ENCODE assay signal across 23 cellular contexts in genomic region chr17:28154242-28154641, GRCh38.
"Had no signal": no experiment of that assay in that cellular context is flagged by ENCODE, and none has a peak within 500 bp of the region (broad histone marks: within the 10 kb centered on the region; RNA-seq: fewer than 3 reads in every experiment).

No MANE protein-coding gene starts in this region.

- H3K4me1 ChIP-seq: esophagus squamous epithelium, gastrocnemius medialis, heart right ventricle had no signal

- H3K4me1 Mint-ChIP-seq: activated CD4-positive, alpha-beta memory T cell treated with anti-CD3 and anti-CD28 coated beads, Interleukin-2, amount 10 ng/mL, durations not matched to agents 7 days and 5 days; activated CD4-positive, alpha-beta T cell treated with anti-CD3 and anti-CD28 coated beads, Interleukin-2, amount 10 ng/mL, durations not matched to agents 24 days and 14 days; activated naive CD4-positive, alpha-beta T cell treated with anti-CD3 and anti-CD28 coated beads, Interleukin-2, amount 10 ng/mL, durations not matched to agents 7 days and 5 days; endodermal cell; naive thymus-derived CD4-positive, alpha-beta T cell had no signal

- FAIRE-seq: bronchial epithelial cell, urothelium cell line had no signal

- H3K4me2 ChIP-seq: neural progenitor cell had no signal

- H3K27me3 ChIP-seq: esophagus squamous epithelium, gastrocnemius medialis, heart right ventricle, neural progenitor cell had no signal

- H3K27ac Mint-ChIP-seq: activated CD4-positive, alpha-beta memory T cell treated with anti-CD3 and anti-CD28 coated beads, Interleukin-2, amount 10 ng/mL, durations not matched to agents 7 days and 5 days; activated CD4-positive, alpha-beta T cell treated with anti-CD3 and anti-CD28 coated beads, Interleukin-2, amount 10 ng/mL, durations not matched to agents 24 days and 14 days; activated naive CD4-positive, alpha-beta T cell treated with anti-CD3 and anti-CD28 coated beads, Interleukin-2, amount 10 ng/mL, durations not matched to agents 7 days and 5 days; activated T-cell treated with anti-CD3 and anti-CD28 coated beads, Interleukin-2, amount 50 U/mL, for 72 hours; endodermal cell; naive thymus-derived CD4-positive, alpha-beta T cell; neural progenitor cell had no signal

- DNase-seq: activated CD4-positive, alpha-beta memory T cell treated with anti-CD3 and anti-CD28 coated beads, Interleukin-2, amount 10 ng/mL, durations not matched to agents 7 days and 5 days; activated CD4-positive, alpha-beta T cell treated with anti-CD3 and anti-CD28 coated beads, Interleukin-2, amount 10 ng/mL, durations not matched to agents 24 days and 14 days; activated effector memory CD4-positive, alpha-beta T cell treated with Interleukin-2 at 50 U/mL for 16 hours; activated naive CD4-positive, alpha-beta T cell treated with anti-CD3 and anti-CD28 coated beads, Interleukin-2, amount 10 ng/mL, durations not matched to agents 7 days and 5 days; activated T-cell treated with anti-CD3 and anti-CD28 coated beads, Interleukin-2, amount 50 U/mL, for 72 hours; amygdala; cortex of kidney; endodermal cell; esophagus squamous epithelium; gastrocnemius medialis; heart right ventricle; islet precursor cell; naive thymus-derived CD4-positive, alpha-beta T cell; right cardiac atrium; stimulated activated CD4-positive, alpha-beta T cell treated with anti-CD3 and anti-CD28 coated beads, Interleukin-4, amount 100 ng/mL, for 4 hours; stimulated activated naive CD8-positive, alpha-beta T cell treated with anti-CD3 and anti-CD28 coated beads, Interleukin-15, Interleukin-2, amounts not matched to agents 100 U/mL and 50 U/mL, for 24 hours had no signal

- H2AFZ ChIP-seq: neural progenitor cell had no signal

- H3K4me3 Mint-ChIP-seq: activated CD4-positive, alpha-beta memory T cell treated with anti-CD3 and anti-CD28 coated beads, Interleukin-2, amount 10 ng/mL, durations not matched to agents 7 days and 5 days; activated CD4-positive, alpha-beta T cell treated with anti-CD3 and anti-CD28 coated beads, Interleukin-2, amount 10 ng/mL, durations not matched to agents 24 days and 14 days; activated naive CD4-positive, alpha-beta T cell treated with anti-CD3 and anti-CD28 coated beads, Interleukin-2, amount 10 ng/mL, durations not matched to agents 7 days and 5 days; activated T-cell treated with anti-CD3 and anti-CD28 coated beads, Interleukin-2, amount 50 U/mL, for 72 hours; endodermal cell; naive thymus-derived CD4-positive, alpha-beta T cell; neural progenitor cell had no signal

- H3K4me3 ChIP-seq: esophagus squamous epithelium, gastrocnemius medialis, heart right ventricle, lung, neural progenitor cell had no signal

- H3K27ac ChIP-seq: esophagus squamous epithelium, gastrocnemius medialis, heart right ventricle, neural progenitor cell, VCaP had no signal

- H3K27me3 Mint-ChIP-seq: activated CD4-positive, alpha-beta memory T cell treated with anti-CD3 and anti-CD28 coated beads, Interleukin-2, amount 10 ng/mL, durations not matched to agents 7 days and 5 days; activated CD4-positive, alpha-beta T cell treated with anti-CD3 and anti-CD28 coated beads, Interleukin-2, amount 10 ng/mL, durations not matched to agents 24 days and 14 days; activated naive CD4-positive, alpha-beta T cell treated with anti-CD3 and anti-CD28 coated beads, Interleukin-2, amount 10 ng/mL, durations not matched to agents 7 days and 5 days; naive thymus-derived CD4-positive, alpha-beta T cell had no signal

- H3K36me3 Mint-ChIP-seq: neural progenitor cell had no signal

- H3K9me3 ChIP-seq: esophagus squamous epithelium, gastrocnemius medialis, heart right ventricle had no signal

- H3K9ac ChIP-seq: neural progenitor cell had no signal

- ATAC-seq: activated CD4-positive, CD25-positive, alpha-beta regulatory T cell treated with anti-CD3 and anti-CD28 coated beads, Interleukin-2, amount 50 U/mL, for 24 hours; activated T-cell treated with anti-CD3 and anti-CD28 coated beads, Interleukin-2, amount 50 U/mL, for 72 hours; gastrocnemius medialis; heart right ventricle; left lobe of liver; naive thymus-derived CD4-positive, alpha-beta T cell; right cardiac atrium; stimulated activated naive CD8-positive, alpha-beta T cell treated with anti-CD3 and anti-CD28 coated beads, Interleukin-15, Interleukin-2, amounts not matched to agents 100 U/mL and 50 U/mL, for 24 hours had no signal

- H3K36me3 ChIP-seq: esophagus squamous epithelium, gastrocnemius medialis, neural progenitor cell had no signal

- H3K9me3 Mint-ChIP-seq: activated CD4-positive, alpha-beta memory T cell treated with anti-CD3 and anti-CD28 coated beads, Interleukin-2, amount 10 ng/mL, durations not matched to agents 7 days and 5 days; activated CD4-positive, alpha-beta T cell treated with anti-CD3 and anti-CD28 coated beads, Interleukin-2, amount 10 ng/mL, durations not matched to agents 24 days and 14 days; activated naive CD4-positive, alpha-beta T cell treated with anti-CD3 and anti-CD28 coated beads, Interleukin-2, amount 10 ng/mL, durations not matched to agents 7 days and 5 days; activated T-cell treated with anti-CD3 and anti-CD28 coated beads, Interleukin-2, amount 50 U/mL, for 72 hours; naive thymus-derived CD4-positive, alpha-beta T cell; neural progenitor cell had no signal
